Comparison of ENCODE assay signal across 12 cellular contexts in genomic region chr2:238728322-238729260, GRCh38.
DNase-seq lines count a peak whose midpoint lies in the region; ATAC-seq and TF ChIP-seq lines count a peak whose summit lies in the region.
"Had no signal": no experiment of that assay in that cellular context is flagged by ENCODE, and none has a peak within 500 bp of the region (broad histone marks: within the 10 kb centered on the region; RNA-seq: fewer than 3 reads in every experiment).

No MANE protein-coding gene starts in this region.

- H3K36me3 ChIP-seq in breast epithelium (no peaks in the 10 kb centered on the region), skeletal muscle tissue (ENCODE audit: control insufficient read depth in 3 of 3, insufficient read depth in 3 of 3, low read length in 3 of 3) (no peaks in the 10 kb centered on the region)

- H3K27ac ChIP-seq in breast epithelium (peak overlapping the region; percentile 84 to 93), skeletal muscle tissue (ENCODE audit: low read depth, low read length) (peak overlapping the region; percentile 71)

- intact Hi-C loops in breast epithelium (cut with DNase I; ENCODE audit: low total_unique reads), result no loop called here

- H3K27me3 ChIP-seq in breast epithelium (no peaks in the 10 kb centered on the region), skeletal muscle tissue (ENCODE audit: control insufficient read depth in 3 of 3, insufficient read depth in 3 of 3, low read length in 3 of 3) (peaks cover 0 to 2% (median 2%) of the 10 kb centered on the region in 3 donors)

- H3K4me3 ChIP-seq in breast epithelium, result no peak overlapping the region
- peak overlapping the region in 1 of 3 donors; percentile 24 for H3K4me3 ChIP-seq in skeletal muscle tissue (ENCODE audit: low read length in 3 of 3)

- TF ChIP-seq CTCF in breast epithelium (IDR thresholded peaks at IDR 0.05), result no peak

- H3K9me3 ChIP-seq in breast epithelium (no peaks in the 10 kb centered on the region), skeletal muscle tissue (ENCODE audit: control insufficient read depth in 3 of 3, low read length in 3 of 3) (peaks cover 0 to 9% (median 3%) of the 10 kb centered on the region in 3 donors)

- no peak for ATAC-seq in GM21529 (IDR thresholded peaks at IDR 0.05; ENCODE audit: unreplicated experiment)
- ATAC-seq in HG02588 (IDR thresholded peaks at IDR 0.05; ENCODE audit: unreplicated experiment), result no peak
- ATAC-seq in HG03135 (IDR thresholded peaks at IDR 0.05; ENCODE audit: unreplicated experiment), result no peak

- TF ChIP-seq POLR2A in breast epithelium (IDR thresholded peaks at IDR 0.05), result no peak

- DNase-seq in GM04503 (ENCODE audit: low read depth) (peak; percentile 100), breast epithelium (ENCODE audit: low spot score in 2 of 2) (peak in 1 of 2 donors; percentile 36), inferior parietal cortex (ENCODE audit: extremely low spot score) (peak; percentile 13), NCI-H128 (lab: John Stamatoyannopoulos, UW; ENCODE audit: unreplicated experiment) (no peak)
- DNase-seq: activated gamma-delta T cell treated with Interleukin-2 at 50 U/mL for 16 hours, COR-L47, KG1, NCI-H69 had no signal

- H3K9ac ChIP-seq in skeletal muscle tissue (ENCODE audit: low read depth in 1 of 3, low read length in 3 of 3), result peak overlapping the region in 1 of 3 donors; percentile 34

- H3K4me1 ChIP-seq in breast epithelium, result peaks cover 0 to 5% of the 10 kb centered on the region in 2 donors
- peaks cover 5 to 9% (median 6%) of the 10 kb centered on the region in 3 donors for H3K4me1 ChIP-seq in skeletal muscle tissue (ENCODE audit: control insufficient read depth in 3 of 3, insufficient read depth in 3 of 3, low read length in 3 of 3)
